In the genomic region with DNA sequence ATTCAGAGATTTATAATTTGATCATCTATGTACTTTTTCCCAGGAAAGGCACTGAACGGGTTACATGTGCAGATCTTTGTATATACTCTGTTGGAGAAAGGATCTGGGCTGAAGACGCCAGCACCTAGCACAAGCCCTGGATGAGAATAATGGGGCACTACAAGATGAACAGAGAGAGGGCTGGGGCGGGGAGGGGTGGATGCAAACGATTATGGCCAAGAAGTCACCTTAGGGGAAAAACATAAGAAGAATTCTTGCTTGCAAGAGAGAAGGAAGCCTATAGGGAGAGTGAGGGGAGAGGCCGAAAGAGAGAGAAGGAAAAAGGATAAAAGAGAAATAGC, we compare ENCODE assay signal across 9 cellular contexts.
DNase-seq lines count a peak whose midpoint lies in the region; ATAC-seq lines count a peak whose summit lies in the region.
"Had no signal": no experiment of that assay in that cellular context is flagged by ENCODE, and none has a peak within 500 bp of the region (broad histone marks: within the 10 kb centered on the region; RNA-seq: fewer than 3 reads in every experiment).

No MANE protein-coding gene starts in this region.

- peaks cover 46% of the 10 kb centered on the region for H3K27me3 Mint-ChIP-seq in activated naive CD4-positive, alpha-beta T cell treated with anti-CD3 and anti-CD28 coated beads, Interleukin-2, amount 10 ng/mL, durations not matched to agents 7 days and 5 days

- H3K4me1 ChIP-seq in iPS-20b (ENCODE audit: insufficient read depth, low read length), result no peaks in the 10 kb centered on the region

- H3K4me1 Mint-ChIP-seq in activated naive CD4-positive, alpha-beta T cell treated with anti-CD3 and anti-CD28 coated beads, Interleukin-2, amount 10 ng/mL, durations not matched to agents 7 days and 5 days, result peaks cover 38% of the 10 kb centered on the region

- H3K9me3 Mint-ChIP-seq in activated naive CD4-positive, alpha-beta T cell treated with anti-CD3 and anti-CD28 coated beads, Interleukin-2, amount 10 ng/mL, durations not matched to agents 7 days and 5 days, result no peaks in the 10 kb centered on the region

- H3K27me3 ChIP-seq in iPS-20b (ENCODE audit: insufficient read depth, low read length), result peaks cover 61% of the 10 kb centered on the region
- H3K27me3 ChIP-seq: adrenal gland had no signal

- H3K4me3 Mint-ChIP-seq in activated naive CD4-positive, alpha-beta T cell treated with anti-CD3 and anti-CD28 coated beads, Interleukin-2, amount 10 ng/mL, durations not matched to agents 7 days and 5 days, result peak overlapping the region; percentile 96

- peaks cover 3% of the 10 kb centered on the region for H3K36me3 Mint-ChIP-seq in activated naive CD4-positive, alpha-beta T cell treated with anti-CD3 and anti-CD28 coated beads, Interleukin-2, amount 10 ng/mL, durations not matched to agents 7 days and 5 days

- peak; percentile 23 for DNase-seq in DMS53 (lab: John Stamatoyannopoulos, UW)
- no peak for DNase-seq in DMS53 treated with DMSO at 0.1 percent for 48 hours (lab: John Stamatoyannopoulos, UW; ENCODE audit: unreplicated experiment)
- no peak for DNase-seq in activated naive CD4-positive, alpha-beta T cell treated with anti-CD3 and anti-CD28 coated beads, Interleukin-2, amount 10 ng/mL, durations not matched to agents 7 days and 5 days
- DNase-seq in substantia nigra (lab: John Stamatoyannopoulos, UW), result no peak
- no peak for DNase-seq in putamen (ENCODE audit: low spot score)

- no peaks in the 10 kb centered on the region for H3K36me3 ChIP-seq in iPS-20b (ENCODE audit: insufficient read depth, low read depth, low read length)
- H3K36me3 ChIP-seq: adrenal gland had no signal

- no peak overlapping the region for H3K27ac ChIP-seq in iPS-20b (ENCODE audit: low read length)
- peak overlapping the region; percentile 60 for H3K27ac ChIP-seq in substantia nigra (ENCODE audit: low read depth, low read length, poor library complexity, severe bottlenecking)

- H3K4me3 ChIP-seq in iPS-20b (ENCODE audit: low read length), result peak overlapping the region; percentile 84

- H3K9me3 ChIP-seq in iPS-20b (ENCODE audit: insufficient read depth, low read depth, low read length), result no peaks in the 10 kb centered on the region
- H3K9me3 ChIP-seq: adrenal gland had no signal

- CTCF ChIA-PET in activated naive CD4-positive, alpha-beta T cell treated with anti-CD3 and anti-CD28 coated beads, Interleukin-2, amount 10 ng/mL, durations not matched to agents 7 days and 5 days (lab: Charles Lee), result no interaction called here

- ATAC-seq in HG03378 (IDR thresholded peaks at IDR 0.05; ENCODE audit: unreplicated experiment) (no peak), GM19452 (IDR thresholded peaks at IDR 0.05; ENCODE audit: unreplicated experiment) (no peak)

- H3K27ac Mint-ChIP-seq in activated naive CD4-positive, alpha-beta T cell treated with anti-CD3 and anti-CD28 coated beads, Interleukin-2, amount 10 ng/mL, durations not matched to agents 7 days and 5 days, result peak overlapping the region; percentile 94

- peak overlapping the region; percentile 48; the same call in 1 of the 2 replicates for H3K9ac ChIP-seq in iPS-20b (ENCODE audit: low read depth, low read length)
